In genomic region chr3:11271986-11272904, GRCh38 we compare ENCODE assay signal across 8 cellular contexts. TPM values are rescaled to one million over a fixed set of nuclear protein-coding genes. Genes with fewer than 3 reads are reported as not detected.
DNase-seq lines count a peak whose midpoint lies in the region; ATAC-seq, FAIRE-seq and TF ChIP-seq lines count a peak whose summit lies in the region.

ATG7 (plus strand) TSS chr3:11272397; CDS start chr3:11298696, 26,299 bp downstream.

- H4K20me1 ChIP-seq in OCI-LY7 (ENCODE audit: insufficient read depth, low read length) (no peaks in the 10 kb centered on the region), endothelial cell of umbilical vein (replicated peaks; ENCODE audit: control insufficient read depth, extremely low read depth, insufficient read depth, low read length) (no peaks in the 10 kb centered on the region)

- H3K79me2 ChIP-seq in OCI-LY7 (ENCODE audit: insufficient read depth, low read depth, low read length) (peaks cover 13% of the 10 kb centered on the region; the same call in 1 of the 2 replicates), endothelial cell of umbilical vein (ENCODE audit: control insufficient read depth, insufficient read depth, low read length) (peaks cover 44% of the 10 kb centered on the region)

- peak; percentile 94 for ATAC-seq in GM21526 (IDR thresholded peaks at IDR 0.05; ENCODE audit: low FRiP score, unreplicated experiment)

- H3K9me2 ChIP-seq in OCI-LY7 (ENCODE audit: insufficient read depth, low read length): no peaks in the 10 kb centered on the region

- no peak for TF ChIP-seq CTCF in OCI-LY7 (conservative IDR thresholded peaks at IDR 0.05; ENCODE audit: low read length)
- TF ChIP-seq CTCF in endothelial cell of umbilical vein (IDR thresholded peaks at IDR 0.05; ENCODE audit: extremely low read depth in 1 of 2, insufficient read depth in 1 of 2, low read depth in 1 of 2, low read length in 2 of 2): no peak

- H3K27ac ChIP-seq in OCI-LY7 (ENCODE audit: low read depth, low read length, poor library complexity, severe bottlenecking): peak within 1 kb of the TSS; percentile 51
- H3K27ac ChIP-seq in endothelial cell of umbilical vein (ENCODE audit: insufficient read depth, low read depth, low read length): peak within 1 kb of the TSS; percentile 89

- H3K9ac ChIP-seq in endothelial cell of umbilical vein (replicated peaks; ENCODE audit: extremely low read depth, insufficient read depth, low read length): peak within 1 kb of the TSS; percentile 95

- BruUV-seq in OCI-LY7 (replicated peaks; lab: Mats Ljungman, UMichigan) (TSS peak; percentile 91), endothelial cell of umbilical vein (replicated peaks; lab: Mats Ljungman, UMichigan) (TSS peak; percentile 78)

- peak; percentile 89 for TF ChIP-seq POLR2A in endothelial cell of umbilical vein (IDR thresholded peaks at IDR 0.05; ENCODE audit: low read depth, low read length)

- POLR2A ChIA-PET in OCI-LY7 (lab: Charles Lee): interaction anchor here (0.6 to 1.4 kb wide), 8 partner anchors 15 to 371 kb away, joined by 3 to 6 read pairs (median 4); partner anchors contain the start of gene VGLL4
- POLR2A ChIA-PET in endothelial cell of umbilical vein (lab: Charles Lee): interaction anchor here (0.6 to 2.9 kb wide), 8 partner anchors 15 to 175 kb away, joined by 3 to 18 read pairs (median 4); no protein-coding TSS in a partner anchor

- H3K4me2 ChIP-seq in OCI-LY7 (ENCODE audit: low read length): peak within 1 kb of the TSS; percentile 85
- H3K4me2 ChIP-seq in endothelial cell of umbilical vein (ENCODE audit: insufficient read depth, low read length): peak within 1 kb of the TSS; percentile 87

- H3K4me3 ChIP-seq in OCI-LY7 (ENCODE audit: low read depth, low read length, poor library complexity, severe bottlenecking) (peak within 1 kb of the TSS; percentile 94), endothelial cell of umbilical vein (replicated peaks in 1 of 3; ENCODE audit: insufficient read depth in 1 of 3, low read depth in 1 of 3, low read length in 3 of 3) (peak within 1 kb of the TSS; percentile 76 to 89 (median 88))

- dilution Hi-C loops in endothelial cell of umbilical vein (cut with MboI; ENCODE audit: extremely low pct_ligation_motif_present, low sequenced_read_pairs): no loop called here

- no peaks in the 10 kb centered on the region for H3K9me1 ChIP-seq in endothelial cell of umbilical vein (replicated peaks; ENCODE audit: control insufficient read depth, extremely low read depth, insufficient read depth, low read length)

- FAIRE-seq in endothelial cell of umbilical vein (lab: Jason Lieb, UNC): peak; percentile 86

- H2AFZ ChIP-seq in OCI-LY7 (ENCODE audit: low read length): peak within 1 kb of the TSS; percentile 91
- H2AFZ ChIP-seq in endothelial cell of umbilical vein (ENCODE audit: low read depth, low read length): peak within 1 kb of the TSS; percentile 90

- H3K4me1 ChIP-seq in OCI-LY7 (ENCODE audit: insufficient read depth, low read length, poor library complexity, severe bottlenecking) (peaks cover 9% of the 10 kb centered on the region), endothelial cell of umbilical vein (ENCODE audit: control insufficient read depth, extremely low read depth, insufficient read depth, low read length) (peaks cover 15% of the 10 kb centered on the region)

- H3K27me3 ChIP-seq in endothelial cell of umbilical vein (ENCODE audit: control insufficient read depth in 2 of 2, insufficient read depth in 2 of 2, low read length in 2 of 2): no peaks in the 10 kb centered on the region

- H3K9me3 ChIP-seq in OCI-LY7 (ENCODE audit: low read length) (peaks cover 4% of the 10 kb centered on the region; the same call in 1 of the 2 replicates), endothelial cell of umbilical vein (replicated peaks; ENCODE audit: control insufficient read depth, insufficient read depth, low read length) (no peaks in the 10 kb centered on the region)

- CTCF ChIA-PET in OCI-LY7 (lab: Charles Lee; ENCODE audit: unreplicated experiment): no interaction called here
- CTCF ChIA-PET in endothelial cell of umbilical vein (lab: Charles Lee): interaction anchor here (0.6 to 1.4 kb wide), 20 partner anchors 10 to 514 kb away, joined by 3 to 12 read pairs (median 3); partner anchors contain the start of gene HRH1

- DNase-seq in DMS 273 (lab: John Stamatoyannopoulos, UW; ENCODE audit: unreplicated experiment): peak; percentile 97
- DNase-seq in HuH-7.5 (ENCODE audit: low spot score): peak; percentile 97
- peak; percentile 98 for DNase-seq in OCI-LY7 (ENCODE audit: low spot score)
- peak; percentile 97 for DNase-seq in activated T-cell treated with anti-CD3 and anti-CD28 coated beads for 1 hour (ENCODE audit: low read depth)
- peak; percentile 98 for DNase-seq in endothelial cell of umbilical vein (ENCODE audit: low read depth, low spot score)
- peak; percentile 97 for DNase-seq in middle frontal gyrus (ENCODE audit: extremely low spot score, low spot score)
- peak; percentile 94 to 97 for DNase-seq in stimulated activated CD8-positive, alpha-beta memory T cell treated with anti-CD3 and anti-CD28 coated beads, Interleukin-2, amount 100 ng/mL, for 48 hours (ENCODE audit: low read depth in 2 of 2)

- H3K36me3 ChIP-seq in OCI-LY7 (ENCODE audit: insufficient read depth, low read length) (peaks cover 11% of the 10 kb centered on the region; the same call in 1 of the 2 replicates), endothelial cell of umbilical vein (ENCODE audit: control insufficient read depth in 2 of 2, extremely low read depth in 1 of 2, insufficient read depth in 2 of 2, low read length in 2 of 2) (no peaks in the 10 kb centered on the region)

- intact Hi-C loops in OCI-LY7 (cut with micrococcal nuclease; ENCODE audit: unreplicated experiment): no loop called here
- intact Hi-C loops in endothelial cell of umbilical vein (cut with micrococcal nuclease): loop anchor here (1.0 to 2.0 kb wide), 6 partner anchors 17 to 71 kb away; no protein-coding TSS in a partner anchor

TF ChIP-seq in endothelial cell of umbilical vein, 7 proteins besides CTCF, POLR2A, EP300 and RAD21:
- TF ChIP-seq MYC (IDR thresholded peaks at IDR 0.05; ENCODE audit: low read depth, low read length) (no peak), EZH2 (IDR thresholded peaks at IDR 0.05; ENCODE audit: borderline replicate concordance, low read depth, low read length, severe bottlenecking) (no peak), FOS (IDR thresholded peaks at IDR 0.05; ENCODE audit: borderline replicate concordance, insufficient read depth, low read length) (no peak), JUN (IDR thresholded peaks at IDR 0.05; ENCODE audit: borderline replicate concordance, insufficient read depth, insufficient read length, low read depth) (peak; percentile 24), GATA2 (IDR thresholded peaks at IDR 0.05; ENCODE audit: insufficient read depth, insufficient read length, low read depth, low read length) (no peak), POLR2AphosphoS5 (IDR thresholded peaks at IDR 0.05; ENCODE audit: insufficient read depth, low read depth, low read length) (peak; percentile 82)

RNA-seq across cellular contexts. Expression of gene ATG7, which starts in this region (rescaled TPM):
- total RNA-seq in OCI-LY7 (2014; rRNA removed; shearing (Covaris generic)): 18.8 and 21.7 TPM in 2 replicates
- total RNA-seq in OCI-LY7 (2022) (28.4 and 28.6 TPM in 2 replicates), endothelial cell of umbilical vein (48.3 and 50.4 TPM in 2 replicates)
- polyA plus RNA-seq in endothelial cell of umbilical vein: 30.8 and 37.8 TPM in 2 replicates
- polyA plus RNA-seq in endothelial cell of umbilical vein (2011; cell fraction: cytosol; rRNA removed): 26.4 and 38.7 TPM in 2 replicates
- polyA plus RNA-seq in endothelial cell of umbilical vein (2011; cell fraction: nucleus; rRNA removed): 48.4 and 77.1 TPM in 2 replicates
- 22.9 and 36.6 TPM in 2 replicates for polyA plus RNA-seq in endothelial cell of umbilical vein (2012)
- polyA minus RNA-seq in endothelial cell of umbilical vein: 58.7 and 82.4 TPM in 2 replicates
- polyA minus RNA-seq in endothelial cell of umbilical vein (2011; cell fraction: cytosol; rRNA and poly(A)+ RNA removed): 15.8 TPM
- 65.6 and 115 TPM in 2 replicates for polyA minus RNA-seq in endothelial cell of umbilical vein (2011; cell fraction: nucleus; rRNA and poly(A)+ RNA removed)

Comparison
In these comparisons a context has a peak if more than half of its experiments do, and no peak if none do; other contexts are left out.
1. Peak in every context shown above with its lines: DNase-seq, ATAC-seq, H3K4me3 ChIP-seq and H3K27ac ChIP-seq.